ENCODE assay signal across 8 cellular contexts in the genomic region with DNA sequence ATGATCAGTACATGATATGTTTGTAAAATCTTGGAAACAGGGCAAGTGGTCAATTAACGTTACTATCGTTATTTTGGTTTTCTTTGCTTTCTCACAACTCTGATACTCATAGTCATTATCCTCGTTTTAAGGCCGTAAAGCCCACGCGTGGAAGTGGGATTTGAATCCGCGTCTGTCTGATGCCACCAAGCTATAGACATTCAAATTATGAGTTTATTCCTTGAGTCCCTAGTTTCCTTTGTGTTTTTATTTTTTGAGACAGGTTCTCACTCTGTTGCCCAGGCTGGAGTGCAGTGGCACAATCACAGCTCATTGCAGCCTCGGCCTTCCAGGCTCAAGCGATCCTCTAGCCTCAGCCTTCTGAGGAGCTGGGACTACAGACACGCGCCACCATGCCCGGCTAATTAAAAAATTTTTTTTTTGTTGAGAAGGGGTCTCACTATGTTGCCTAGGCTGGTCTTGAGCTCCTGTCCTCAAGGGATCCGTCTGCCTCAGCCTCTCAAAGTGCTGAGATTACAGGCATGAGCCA. TPM values are rescaled to one million over a fixed set of nuclear protein-coding genes. Genes with fewer than 3 reads are reported as not detected.
DNase-seq lines count a peak whose midpoint lies in the region; ATAC-seq and TF ChIP-seq lines count a peak whose summit lies in the region.

No MANE protein-coding gene starts in this region.

- ATAC-seq in left ventricle myocardium superior: no peak
- ATAC-seq in HG02571 (IDR thresholded peaks at IDR 0.05; ENCODE audit: unreplicated experiment): no peak

- DNase-seq in left ventricle myocardium inferior: no peak
- DNase-seq in left ventricle myocardium superior: no peak
- DNase-seq in stimulated activated naive CD4-positive, alpha-beta T cell treated with Interleukin-2 at 50 U/mL for 16 hours (lab: John Stamatoyannopoulos, UW): no peak
- no peak for DNase-seq in NCI-H446 treated with DMSO at 0.1 percent for 48 hours (lab: John Stamatoyannopoulos, UW)
- no peak for DNase-seq in GM19240 (ENCODE audit: insufficient read length, low spot score)

- WGBS in mesodermal cell (ENCODE audit: insufficient coverage in 2 of 2), 2 experiments: 83 to 95% methylated on average over 6 to 10 of the region's 14 CpGs

- peak overlapping the region in 4 of 5 experiments; percentile 98 to 99 (median 99) for H3K27ac Mint-ChIP-seq in brain

- H3K36me3 ChIP-seq in left ventricle myocardium inferior (peaks cover 41% of the 10 kb centered on the region), mesodermal cell (ENCODE audit: control insufficient read depth, insufficient read depth, low read length) (peaks cover 52% of the 10 kb centered on the region)

- H3K4me3 Mint-ChIP-seq in brain: peak overlapping the region; percentile 99 to 100 (median 100)

- H3K4me1 ChIP-seq in left ventricle myocardium inferior: peaks cover 38% of the 10 kb centered on the region
- no peaks in the 10 kb centered on the region for H3K4me1 ChIP-seq in mesodermal cell (ENCODE audit: control insufficient read depth, insufficient read depth, low read length, poor library complexity, severe bottlenecking)

- peaks cover 37% of the 10 kb centered on the region for H3K36me3 Mint-ChIP-seq in brain

- H3K27me3 ChIP-seq in left ventricle myocardium inferior (ENCODE audit: low read depth): no peaks in the 10 kb centered on the region

- intact Hi-C loops in left ventricle myocardium inferior (cut with micrococcal nuclease) (no loop called here), left ventricle myocardium superior (cut with micrococcal nuclease) (no loop called here)

- peak overlapping the region; percentile 96 for H3K4me3 ChIP-seq in left ventricle myocardium inferior
- H3K4me3 ChIP-seq in mesodermal cell (ENCODE audit: extremely low read depth, insufficient read depth, low read length, poor library complexity, severe bottlenecking): peak overlapping the region; percentile 99

- peaks cover 16% of the 10 kb centered on the region for H3K27me3 Mint-ChIP-seq in brain

- peaks cover 48% of the 10 kb centered on the region for H3K4me1 Mint-ChIP-seq in brain

- peaks cover 0 to 12% (median 0%) of the 10 kb centered on the region in 5 experiments for H3K9me3 Mint-ChIP-seq in brain

- peak overlapping the region; percentile 83 for H3K27ac ChIP-seq in left ventricle myocardium inferior (replicated peaks)
- H3K27ac ChIP-seq in mesodermal cell (ENCODE audit: low read depth, low read length, severe bottlenecking): peak overlapping the region; percentile 85

- H3K9me3 ChIP-seq in left ventricle myocardium inferior (replicated peaks) (no peaks in the 10 kb centered on the region), mesodermal cell (ENCODE audit: control insufficient read depth, low read length) (no peaks in the 10 kb centered on the region)

- no peak for TF ChIP-seq CTCF in left ventricle myocardium inferior (IDR thresholded peaks at IDR 0.05; ENCODE audit: borderline replicate concordance)
- no peak for TF ChIP-seq CTCF in brain (conservative IDR thresholded peaks at IDR 0.05)

RNA-seq across cellular contexts. Expression of a gene that starts 1.0 kb away (rescaled TPM):
- total RNA-seq in left ventricle myocardium inferior: 40.0 TPM
- 37.6 TPM for total RNA-seq in left ventricle myocardium superior
- 68.1 TPM for polyA plus RNA-seq in brain (ENCODE audit: insufficient read depth, low read depth, low replicate concordance)
- 59.4 TPM for polyA plus RNA-seq in mesodermal cell (2013, experiment 1 of 2)
- polyA plus RNA-seq in mesodermal cell (2013, experiment 2 of 2): 54.1 TPM

RNA-seq across cellular contexts. Expression of a gene that starts 1.2 kb away (rescaled TPM):
- total RNA-seq in left ventricle myocardium inferior (4.2 TPM), left ventricle myocardium superior (5.5 TPM)
- polyA plus RNA-seq in brain (ENCODE audit: insufficient read depth, low read depth, low replicate concordance): 5.4 TPM
- 10.5 TPM for polyA plus RNA-seq in mesodermal cell (2013, experiment 1 of 2)
- 12.1 TPM for polyA plus RNA-seq in mesodermal cell (2013, experiment 2 of 2)

RNA-seq across cellular contexts. Expression of a gene that starts 36.4 kb away (rescaled TPM):
- total RNA-seq in left ventricle myocardium inferior (1.2 TPM), left ventricle myocardium superior (0.52 TPM)
- polyA plus RNA-seq in brain (ENCODE audit: insufficient read depth, low read depth, low replicate concordance): 49.3 TPM
- polyA plus RNA-seq in mesodermal cell (2013, experiment 1 of 2): 96.5 TPM
- polyA plus RNA-seq in mesodermal cell (2013, experiment 2 of 2): 98.2 TPM

RNA-seq across cellular contexts. Expression of a gene that starts 46.2 kb away (rescaled TPM):
- 464 TPM for total RNA-seq in left ventricle myocardium inferior
- 621 TPM for total RNA-seq in left ventricle myocardium superior
- 160 TPM for polyA plus RNA-seq in brain (ENCODE audit: insufficient read depth, low read depth, low replicate concordance)
- 150 TPM for polyA plus RNA-seq in mesodermal cell (2013, experiment 1 of 2)
- 167 TPM for polyA plus RNA-seq in mesodermal cell (2013, experiment 2 of 2)
